27 cellular contexts compared by ENCODE assay signal in the genomic region with DNA sequence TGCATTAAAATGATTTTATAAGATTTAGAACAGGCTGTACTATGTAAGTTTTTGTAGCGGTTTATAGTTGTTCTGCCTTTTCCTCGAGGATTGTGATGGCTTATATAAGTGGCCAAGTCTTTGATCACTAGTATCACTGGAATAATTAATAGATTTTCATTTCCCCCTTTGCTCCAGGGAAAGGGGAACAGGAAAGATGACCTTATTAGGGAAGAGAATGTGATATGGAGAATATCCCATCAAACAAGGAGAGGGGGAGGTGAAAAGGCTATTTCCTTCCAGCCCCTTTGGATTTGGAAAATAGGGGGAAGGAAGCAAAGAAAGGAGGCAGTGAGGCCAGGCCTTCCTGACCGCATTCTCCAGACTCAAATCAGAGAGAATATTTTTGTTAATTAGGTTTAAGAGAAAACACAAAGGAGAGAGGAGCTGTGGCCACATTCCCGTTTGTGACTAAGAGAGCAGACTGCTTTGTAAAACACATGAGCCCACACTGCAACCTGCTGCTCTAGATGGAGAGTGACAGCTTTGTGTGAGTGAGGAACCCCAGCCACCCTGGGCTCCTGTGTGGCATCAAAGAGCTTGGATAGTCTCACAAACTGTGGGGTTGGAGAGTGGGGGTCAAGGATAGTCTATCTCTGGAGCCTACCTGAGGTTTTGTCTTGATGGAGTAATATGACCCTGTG.
DNase-seq lines count a peak whose midpoint lies in the region; ATAC-seq, FAIRE-seq and TF ChIP-seq lines count a peak whose summit lies in the region.
"Had no signal": no experiment of that assay in that cellular context is flagged by ENCODE, and none has a peak within 500 bp of the region (broad histone marks: within the 10 kb centered on the region; RNA-seq: fewer than 3 reads in every experiment).

No MANE protein-coding gene starts in this region.

- H2AFZ ChIP-seq in H1 (ENCODE audit: low read length) (peak overlapping the region; percentile 84), neural cell (ENCODE audit: low read depth, low read length) (no peak overlapping the region)

- DNase-seq in ELF-1 (ENCODE audit: low read depth, low spot score), result peak; percentile 32
- peak in 1 of 2 experiments; percentile 29 for DNase-seq in H1 (ENCODE audit: low read depth in 1 of 2, low spot score in 2 of 2)
- DNase-seq in NCI-H2196 (lab: John Stamatoyannopoulos, UW; ENCODE audit: unreplicated experiment), result no peak
- no peak for DNase-seq in NCI-H2081 treated with DMSO at 0.1 percent for 48 hours (lab: John Stamatoyannopoulos, UW)
- DNase-seq: activated CD4-positive, alpha-beta T cell treated with anti-CD3 and anti-CD28 coated beads for 36 hours; activated CD8-positive, alpha-beta memory T cell treated with anti-CD3 and anti-CD28 coated beads for 24 hours; activated naive CD4-positive, alpha-beta T cell treated with Interleukin-2 at 50 U/mL for 16 hours; activated T-cell treated with anti-CD3 and anti-CD28 coated beads, Interleukin-2, amount 50 U/mL, for 4 hours; CD8-positive, alpha-beta T cell; foreskin keratinocyte; hippocampal formation; Karpas-422; kidney; mammary epithelial cell; MV-4-11; NCI-H2029; sigmoid colon; SJCRH30; stimulated activated CD4-positive, alpha-beta T cell treated with anti-CD3 and anti-CD28 coated beads, Interleukin-15, amount 100 ng/mL, for 24 hours; T-helper 1 cell had no signal

- H3K36me3 ChIP-seq in HUES64 (ENCODE audit: insufficient read depth, low read length) (no peaks in the 10 kb centered on the region), H1 (ENCODE audit: control insufficient read depth in 2 of 4, insufficient read depth in 4 of 4, low read length in 3 of 4) (no peaks in the 10 kb centered on the region), neural cell (ENCODE audit: insufficient read depth, low read length) (no peaks in the 10 kb centered on the region)
- H3K36me3 ChIP-seq: sigmoid colon, SJCRH30, thoracic aorta had no signal

- H3K9ac ChIP-seq in HUES64 (ENCODE audit: low read depth, low read length), result no peak overlapping the region; the same call in 1 of the 2 replicates
- no peak overlapping the region for H3K9ac ChIP-seq in H1 (replicated peaks in 1 of 4; ENCODE audit: extremely low read depth in 1 of 4, low read depth in 3 of 4, low read length in 3 of 4)
- no peak overlapping the region for H3K9ac ChIP-seq in neural cell (ENCODE audit: low read length)

- TF ChIP-seq RAD21 in H1 (IDR thresholded peaks at IDR 0.05 in 1 of 2, conservative IDR thresholded peaks at IDR 0.05 in 1 of 2; ENCODE audit: low read depth in 2 of 2, low read length in 2 of 2), result peak; percentile 43 to 57
- TF ChIP-seq RAD21 in neural cell (conservative IDR thresholded peaks at IDR 0.05), result no peak

- H3K9me2 ChIP-seq in neural cell (ENCODE audit: insufficient read depth, low read length), result no peaks in the 10 kb centered on the region

- H3K27me3 ChIP-seq in HUES64 (ENCODE audit: insufficient read depth, low read length), result no peaks in the 10 kb centered on the region
- H3K27me3 ChIP-seq in H1 (replicated peaks in 1 of 4; ENCODE audit: control insufficient read depth in 3 of 4, extremely low read depth in 1 of 4, insufficient read depth in 3 of 4, low read length in 3 of 4), result no peaks in the 10 kb centered on the region
- no peaks in the 10 kb centered on the region for H3K27me3 ChIP-seq in neural cell (ENCODE audit: insufficient read depth, low read depth, low read length)
- H3K27me3 ChIP-seq: foreskin keratinocyte, sigmoid colon, SJCRH30 had no signal

- no peaks in the 10 kb centered on the region for H3K23me2 ChIP-seq in H1 (ENCODE audit: low read depth, low read length)

- no peak overlapping the region for H3K14ac ChIP-seq in H1 (ENCODE audit: insufficient read length)

- H3K27ac ChIP-seq in HUES64 (ENCODE audit: low read depth, low read length) (peak overlapping the region; percentile 29; the same call in 1 of the 2 replicates), H1 (ENCODE audit: low read depth, low read length) (no peak overlapping the region), neural cell (ENCODE audit: low read length) (no peak overlapping the region)
- H3K27ac ChIP-seq: foreskin keratinocyte, sigmoid colon, SJCRH30, thoracic aorta had no signal

- no peak for FAIRE-seq in H1 (lab: Jason Lieb, UNC)
- FAIRE-seq: G401.6, HTR-8/SVneo, kidney had no signal

- no peak overlapping the region for H2AK5ac ChIP-seq in H1 (ENCODE audit: low read depth, low read length)

- H3K4me3 ChIP-seq in HUES64 (ENCODE audit: low read length) (no peak overlapping the region), H1 (ENCODE audit: extremely low read depth in 1 of 4, insufficient read depth in 2 of 4, low read depth in 3 of 4, low read length in 4 of 4) (no peak overlapping the region), neural cell (ENCODE audit: low read length) (no peak overlapping the region)
- H3K4me3 ChIP-seq: sigmoid colon, SJCRH30, thoracic aorta had no signal

- H3K23ac ChIP-seq in H1 (ENCODE audit: insufficient read length), result no peak overlapping the region

- H4K91ac ChIP-seq in H1 (replicated peaks; ENCODE audit: insufficient read length, low read length), result no peak overlapping the region

- H2BK120ac ChIP-seq in H1 (replicated peaks; ENCODE audit: low read depth, low read length), result no peak overlapping the region

- no peak overlapping the region for H4K5ac ChIP-seq in H1 (ENCODE audit: insufficient read length, low read depth, low read length)

- TF ChIP-seq EP300 in H1 (IDR thresholded peaks at IDR 0.05; ENCODE audit: borderline replicate concordance in 1 of 2, low read depth in 2 of 2, low read length in 2 of 2), result no peak
- TF ChIP-seq EP300 in neural cell (conservative IDR thresholded peaks at IDR 0.05; ENCODE audit: poor library complexity, severe bottlenecking), result no peak

- no peak overlapping the region for H3K4ac ChIP-seq in H1 (replicated peaks; ENCODE audit: insufficient read length, low read depth, low read length)

- H3K4me1 ChIP-seq in HUES64 (ENCODE audit: insufficient read depth, low read length) (peaks cover 20% of the 10 kb centered on the region), H1 (replicated peaks in 1 of 4; ENCODE audit: control insufficient read depth in 3 of 4, insufficient read depth in 4 of 4, low read length in 3 of 4) (peaks cover 0 to 7% (median 2%) of the 10 kb centered on the region in 4 experiments; a peak in 2 of 7 replicates)
- H3K4me1 ChIP-seq: foreskin keratinocyte, SJCRH30 had no signal

- H2BK15ac ChIP-seq in H1 (ENCODE audit: low read length), result no peak overlapping the region

- WGBS in HUES64, result 73% methylated on average over 4 of the region's 4 CpGs
- WGBS in H1 (ENCODE audit: extremely low coverage in 1 of 2, insufficient coverage in 1 of 2, insufficient read length in 1 of 2, insufficient replicate concordance in 2 of 2, low coverage in 1 of 2, low lambda C conversion rate in 2 of 2, missing lambda C conversion rate in 1 of 2), 2 experiments, result 82% methylated on average over 4 of the region's 4 CpGs; no CpG with 5 or more reads in 1 of the 2 experiments

- no peak overlapping the region for H3K56ac ChIP-seq in H1 (replicated peaks; ENCODE audit: insufficient read length, low read depth, low read length)

- H3F3A ChIP-seq in neural cell (ENCODE audit: insufficient read depth, low read length, poor library complexity, severe bottlenecking), result no peaks in the 10 kb centered on the region

- no peaks in the 10 kb centered on the region for H3K79me2 ChIP-seq in H1 (ENCODE audit: control insufficient read depth in 1 of 2, insufficient read depth in 2 of 2, low read length in 2 of 2)
- no peaks in the 10 kb centered on the region for H3K79me2 ChIP-seq in neural cell (replicated peaks; ENCODE audit: insufficient read depth, low read length)

- no peaks in the 10 kb centered on the region for H3K79me1 ChIP-seq in H1 (ENCODE audit: low read depth, low read length)

- POLR2A ChIA-PET in H1 (lab: Charles Lee; ENCODE audit: partially characterized antibody), result no interaction called here

- H4K8ac ChIP-seq in H1 (ENCODE audit: extremely low read depth, insufficient read depth, low read length), result no peak overlapping the region

- no peaks in the 10 kb centered on the region for H3K9me3 ChIP-seq in HUES64 (ENCODE audit: insufficient read depth, low read depth, low read length)
- no peaks in the 10 kb centered on the region; a peak in 1 of 4 replicates for H3K9me3 ChIP-seq in H1 (ENCODE audit: insufficient read depth in 2 of 2, low read depth in 1 of 2, low read length in 1 of 2)
- H3K9me3 ChIP-seq in neural cell (ENCODE audit: low read length), result no peaks in the 10 kb centered on the region
- H3K9me3 ChIP-seq: sigmoid colon, SJCRH30, thoracic aorta had no signal

- H3K4me2 ChIP-seq in H1 (ENCODE audit: insufficient read depth in 1 of 2, low read depth in 2 of 2, low read length in 2 of 2) (0 out of 4 replicates have a peak overlapping the region, but pooled peaks of 1 of the 2 experiments have one; percentile 27), neural cell (ENCODE audit: low read length) (no peak overlapping the region)

- no peak for TF ChIP-seq POLR2A in H1 (IDR thresholded peaks at IDR 0.05; ENCODE audit: control extremely low read depth in 1 of 2, low read depth in 2 of 2, low read length in 2 of 2)

- no peak overlapping the region for H2BK5ac ChIP-seq in H1 (ENCODE audit: low read depth, low read length)

- no peak overlapping the region for H2BK12ac ChIP-seq in H1 (ENCODE audit: low read depth, low read length)

- H2BK20ac ChIP-seq in H1 (ENCODE audit: low read length), result no peak overlapping the region

- CTCF ChIA-PET in H1 (lab: Charles Lee; ENCODE audit: partially characterized antibody), result interaction anchor here (0.6 to 3.3 kb wide), 7 partner anchors 9 to 327 kb away, joined by 3 to 10 read pairs (median 4); no protein-coding TSS in a partner anchor

- TF ChIP-seq CTCF in H1 (IDR thresholded peaks at IDR 0.05; ENCODE audit: control extremely low read depth in 1 of 3, insufficient read depth in 1 of 3, low read depth in 1 of 3, low read length in 3 of 3), result peak in 2 of 3 experiments; percentile 14 to 22; a peak in 2 of 4 replicates
- peak; percentile 21 for TF ChIP-seq CTCF in neural cell (IDR thresholded peaks at IDR 0.05; ENCODE audit: poor library complexity, severe bottlenecking)

- H3K18ac ChIP-seq in H1 (ENCODE audit: extremely low read depth, low read length), result no peak overlapping the region

- no peaks in the 10 kb centered on the region for H4K20me1 ChIP-seq in H1 (replicated peaks in 1 of 2; ENCODE audit: control insufficient read depth in 1 of 2, insufficient read depth in 2 of 2, low read length in 2 of 2)
- H4K20me1 ChIP-seq in neural cell (ENCODE audit: insufficient read depth), result no peaks in the 10 kb centered on the region

- no peak for ATAC-seq in HG02610 (IDR thresholded peaks at IDR 0.05; ENCODE audit: unreplicated experiment)
- no peak for ATAC-seq in HG02981 (IDR thresholded peaks at IDR 0.05; ENCODE audit: unreplicated experiment)
- ATAC-seq: activated CD4-positive, alpha-beta T cell treated with anti-CD3 and anti-CD28 coated beads for 36 hours; activated T-cell treated with anti-CD3 and anti-CD28 coated beads, Interleukin-2, amount 50 U/mL, for 4 hours; CD8-positive, alpha-beta T cell; foreskin keratinocyte had no signal

TF ChIP-seq in H1, 55 proteins besides CTCF, POLR2A, EP300 and RAD21 (continues in another document):
- no peak for TF ChIP-seq ZNF274 (IDR thresholded peaks at IDR 0.05; ENCODE audit: borderline replicate concordance, extremely low read depth, low read length)

TF ChIP-seq in neural cell, 6 proteins besides CTCF, POLR2A, EP300 and RAD21 (continues in another document):
- TF ChIP-seq TAF1 (IDR thresholded peaks at IDR 0.05; ENCODE audit: low read depth), result no peak
